10 cellular contexts compared by ENCODE assay signal in genomic region chr16:4675864-4676786, GRCh38. TPM values are rescaled to one million over a fixed set of nuclear protein-coding genes. Genes with fewer than 3 reads are reported as not detected.
A peak's percentile ranks its signal among the peaks of the same experiment; 100 is the strongest.
DNase-seq lines count a peak whose midpoint lies in the region; ATAC-seq and TF ChIP-seq lines count a peak whose summit lies in the region.
"Had no signal": no experiment of that assay in that cellular context is flagged by ENCODE, and none has a peak within 500 bp of the region (broad histone marks: within the 10 kb centered on the region; RNA-seq: fewer than 3 reads in every experiment).

No MANE protein-coding gene starts in this region.

- peak overlapping the region; percentile 3 to 78 (median 68) for H3K4me3 Mint-ChIP-seq in CD4-positive, CD25-positive, alpha-beta regulatory T cell
- peak overlapping the region; percentile 65 for H3K4me3 Mint-ChIP-seq in T-helper 2 cell treated with Interferon-gamma antibody and Interleukin-4, amounts not matched to agents 5 μg/mL and 100 μg/mL, for 36 hours

- H3K4me2 ChIP-seq in osteoblast (ENCODE audit: insufficient read depth, low read length), result no peak overlapping the region

- H3K4me1 ChIP-seq in CD4-positive, CD25-positive, alpha-beta regulatory T cell (ENCODE audit: control insufficient read depth, insufficient read depth, low read length, poor library complexity, severe bottlenecking), result peaks cover 25% of the 10 kb centered on the region
- peaks cover 4% of the 10 kb centered on the region for H3K4me1 ChIP-seq in osteoblast (ENCODE audit: insufficient read depth, low read length)

- H3K36me3 Mint-ChIP-seq in CD4-positive, CD25-positive, alpha-beta regulatory T cell, result peaks cover 13% of the 10 kb centered on the region
- H3K36me3 Mint-ChIP-seq in T-helper 2 cell treated with Interferon-gamma antibody and Interleukin-4, amounts not matched to agents 5 μg/mL and 100 μg/mL, for 36 hours (ENCODE audit: low read depth), result peaks cover 24% of the 10 kb centered on the region
- no peaks in the 10 kb centered on the region for H3K36me3 Mint-ChIP-seq in activated naive CD4-positive, alpha-beta T cell treated with anti-CD3 and anti-CD28 coated beads, Interleukin-2, amount 50 U/mL, for 72 hours

- H3K27me3 Mint-ChIP-seq in CD4-positive, CD25-positive, alpha-beta regulatory T cell, result no peaks in the 10 kb centered on the region
- H3K27me3 Mint-ChIP-seq in T-helper 2 cell treated with Interferon-gamma antibody and Interleukin-4, amounts not matched to agents 5 μg/mL and 100 μg/mL, for 36 hours (ENCODE audit: low read depth), result no peaks in the 10 kb centered on the region

- no peaks in the 10 kb centered on the region for H4K20me1 ChIP-seq in osteoblast (ENCODE audit: insufficient read depth, low read length)

- peak overlapping the region; percentile 95 to 97 (median 95) for H3K27ac Mint-ChIP-seq in CD4-positive, CD25-positive, alpha-beta regulatory T cell
- peak overlapping the region; percentile 93 for H3K27ac Mint-ChIP-seq in T-helper 2 cell treated with Interferon-gamma antibody and Interleukin-4, amounts not matched to agents 5 μg/mL and 100 μg/mL, for 36 hours
- H3K27ac Mint-ChIP-seq in activated naive CD4-positive, alpha-beta T cell treated with anti-CD3 and anti-CD28 coated beads, Interleukin-2, amount 50 U/mL, for 72 hours, result peak overlapping the region; percentile 94 to 98

- peaks cover 4% of the 10 kb centered on the region for H3K79me2 ChIP-seq in osteoblast (ENCODE audit: insufficient read depth, low read length)

- no peak overlapping the region for H2AFZ ChIP-seq in osteoblast (ENCODE audit: low read length)

- no peaks in the 10 kb centered on the region for H3K9me3 Mint-ChIP-seq in CD4-positive, CD25-positive, alpha-beta regulatory T cell
- H3K9me3 Mint-ChIP-seq in T-helper 2 cell treated with Interferon-gamma antibody and Interleukin-4, amounts not matched to agents 5 μg/mL and 100 μg/mL, for 36 hours, result no peaks in the 10 kb centered on the region
- H3K9me3 Mint-ChIP-seq in activated naive CD4-positive, alpha-beta T cell treated with anti-CD3 and anti-CD28 coated beads, Interleukin-2, amount 50 U/mL, for 72 hours, result no peaks in the 10 kb centered on the region

- peak; percentile 77 to 83 for ATAC-seq in CD4-positive, CD25-positive, alpha-beta regulatory T cell (ENCODE audit: low read depth in 2 of 2)
- ATAC-seq in activated naive CD4-positive, alpha-beta T cell treated with anti-CD3 and anti-CD28 coated beads, Interleukin-2, amount 50 U/mL, for 72 hours, result peak; percentile 84 to 93
- ATAC-seq in HG02623 (IDR thresholded peaks at IDR 0.05; ENCODE audit: unreplicated experiment), result no peak
- ATAC-seq in GM19397 (IDR thresholded peaks at IDR 0.05; ENCODE audit: unreplicated experiment), result no peak

- H3K27ac ChIP-seq in CD4-positive, CD25-positive, alpha-beta regulatory T cell (ENCODE audit: insufficient read depth, low read length, poor library complexity, severe bottlenecking), result peak overlapping the region; percentile 75
- no peak overlapping the region for H3K27ac ChIP-seq in osteoblast (ENCODE audit: low read depth, low read length)
- H3K27ac ChIP-seq: C4-2B had no signal

- H3K9me3 ChIP-seq in CD4-positive, CD25-positive, alpha-beta regulatory T cell (ENCODE audit: control insufficient read depth in 2 of 2, low read length in 2 of 2), result no peaks in the 10 kb centered on the region
- H3K9me3 ChIP-seq in osteoblast (ENCODE audit: low read depth, low read length), result no peaks in the 10 kb centered on the region

- peaks cover 12% of the 10 kb centered on the region for H3K36me3 ChIP-seq in CD4-positive, CD25-positive, alpha-beta regulatory T cell (ENCODE audit: control insufficient read depth, insufficient read depth, low read length)
- peaks cover 27% of the 10 kb centered on the region for H3K36me3 ChIP-seq in osteoblast (ENCODE audit: insufficient read depth, low read length)

- H3K4me1 Mint-ChIP-seq in CD4-positive, CD25-positive, alpha-beta regulatory T cell, result peaks cover 0 to 22% (median 9%) of the 10 kb centered on the region in 4 donors
- peaks cover 21% of the 10 kb centered on the region for H3K4me1 Mint-ChIP-seq in T-helper 2 cell treated with Interferon-gamma antibody and Interleukin-4, amounts not matched to agents 5 μg/mL and 100 μg/mL, for 36 hours (ENCODE audit: low read depth)

- H3K4me3 ChIP-seq in CD4-positive, CD25-positive, alpha-beta regulatory T cell (ENCODE audit: low read depth, low read length), result no peak overlapping the region
- H3K4me3 ChIP-seq in osteoblast (ENCODE audit: insufficient read depth, low read length), result no peak overlapping the region

- DNase-seq in CD4-positive, CD25-positive, alpha-beta regulatory T cell, result peak; percentile 22 to 83 (median 61)
- DNase-seq in T-helper 2 cell treated with Interferon-gamma antibody and Interleukin-4, amounts not matched to agents 5 μg/mL and 100 μg/mL, for 36 hours (ENCODE audit: low spot score), result peak; percentile 80
- DNase-seq in activated naive CD4-positive, alpha-beta T cell treated with anti-CD3 and anti-CD28 coated beads, Interleukin-2, amount 50 U/mL, for 72 hours (ENCODE audit: low spot score in 2 of 2), result peak; percentile 52 to 86
- peak; percentile 68 for DNase-seq in osteoblast (ENCODE audit: insufficient read length, low spot score, missing footprints)
- no peak for DNase-seq in NCI-H345 (lab: John Stamatoyannopoulos, UW)
- no peak for DNase-seq in superior temporal gyrus (ENCODE audit: extremely low spot score)
- DNase-seq: NCI-H2029 treated with DMSO at 0.1 percent for 48 hours had no signal

- H3K27me3 ChIP-seq in CD4-positive, CD25-positive, alpha-beta regulatory T cell (ENCODE audit: control insufficient read depth, insufficient read depth, low read length), result no peaks in the 10 kb centered on the region
- H3K27me3 ChIP-seq in osteoblast (ENCODE audit: insufficient read depth, low read length), result no peaks in the 10 kb centered on the region

- TF ChIP-seq CTCF in osteoblast (IDR thresholded peaks at IDR 0.05; ENCODE audit: extremely low read depth, low read depth, low read length), result no peak

RNA-seq across cellular contexts. Expression of gene NUDT16L1, which starts 17.2 kb away (rescaled TPM):
- total RNA-seq in CD4-positive, CD25-positive, alpha-beta regulatory T cell, result 43.7 TPM
- polyA plus RNA-seq in CD4-positive, CD25-positive, alpha-beta regulatory T cell, result 100 to 1,000 TPM in 1 of 4 donors, 10 to 100 TPM in 3; 77.8 to 110 (median 91.5) TPM
- total RNA-seq in activated naive CD4-positive, alpha-beta T cell treated with anti-CD3 and anti-CD28 coated beads, Interleukin-2, amount 50 U/mL, for 72 hours, result 10 to 100 TPM; 20.7 to 42.8 TPM
- 15.0 and 18.1 TPM in 2 replicates for total RNA-seq in osteoblast

RNA-seq across cellular contexts. Expression of gene MGRN1, which starts 51.5 kb away (rescaled TPM):
- total RNA-seq in CD4-positive, CD25-positive, alpha-beta regulatory T cell, result 78.2 TPM
- 1 to 10 TPM; 2.5 to 4.7 (median 4.4) TPM for polyA plus RNA-seq in CD4-positive, CD25-positive, alpha-beta regulatory T cell
- total RNA-seq in activated naive CD4-positive, alpha-beta T cell treated with anti-CD3 and anti-CD28 coated beads, Interleukin-2, amount 50 U/mL, for 72 hours, result 10 to 100 TPM; 46.9 to 76.4 TPM
- total RNA-seq in osteoblast, result 41.5 and 46.7 TPM in 2 replicates

RNA-seq across cellular contexts. Expression of gene ANKS3, which starts 57.9 kb away (rescaled TPM):
- total RNA-seq in CD4-positive, CD25-positive, alpha-beta regulatory T cell, result 20.4 TPM
- polyA plus RNA-seq in CD4-positive, CD25-positive, alpha-beta regulatory T cell, result 1 to 10 TPM; 1.4 to 4.0 (median 2.5) TPM
- total RNA-seq in activated naive CD4-positive, alpha-beta T cell treated with anti-CD3 and anti-CD28 coated beads, Interleukin-2, amount 50 U/mL, for 72 hours, result 10 to 100 TPM; 19.4 to 21.5 TPM
- total RNA-seq in osteoblast, result 31.2 and 39.4 TPM in 2 replicates

RNA-seq across cellular contexts. Expression of gene DNAAF8, which starts 58.2 kb away (rescaled TPM):
- not detected for total RNA-seq in CD4-positive, CD25-positive, alpha-beta regulatory T cell
- polyA plus RNA-seq in CD4-positive, CD25-positive, alpha-beta regulatory T cell, result under 1 TPM in 1 of 4 donors, not detected in 3; 0.06 TPM
- under 1 TPM in 1 of 2 donors, not detected in 1; 0.09 TPM for total RNA-seq in activated naive CD4-positive, alpha-beta T cell treated with anti-CD3 and anti-CD28 coated beads, Interleukin-2, amount 50 U/mL, for 72 hours
- 1.1 and 2.7 TPM in 2 replicates for total RNA-seq in osteoblast

Comparison
In these comparisons a context has a peak if more than half of its experiments do, and no peak if none do; other contexts are left out.
1. ATAC-seq: peak in CD4-positive, CD25-positive, alpha-beta regulatory T cell (2 of 2) and activated naive CD4-positive, alpha-beta T cell treated with anti-CD3 and anti-CD28 coated beads, Interleukin-2, amount 50 U/mL, for 72 hours (2 of 2); none in HG02623 (single experiment) and GM19397 (single experiment).
2. DNase-seq: peak in CD4-positive, CD25-positive, alpha-beta regulatory T cell (3 of 3), T-helper 2 cell treated with Interferon-gamma antibody and Interleukin-4, amounts not matched to agents 5 μg/mL and 100 μg/mL, for 36 hours (single experiment), activated naive CD4-positive, alpha-beta T cell treated with anti-CD3 and anti-CD28 coated beads, Interleukin-2, amount 50 U/mL, for 72 hours (2 of 2) and osteoblast (single experiment); none in NCI-H345 (single experiment) and superior temporal gyrus (single experiment).
3. Peak in every context shown above with its lines, with median percentiles within 50 percentile points of each other: H3K27ac Mint-ChIP-seq.